ENCODE assay signal across 10 cellular contexts in genomic region chr2:172200495-172201085, GRCh38.
DNase-seq lines count a peak whose midpoint lies in the region; ATAC-seq, FAIRE-seq and TF ChIP-seq lines count a peak whose summit lies in the region.
"Had no signal": no experiment of that assay in that cellular context is flagged by ENCODE, and none has a peak within 500 bp of the region (broad histone marks: within the 10 kb centered on the region; RNA-seq: fewer than 3 reads in every experiment).

No MANE protein-coding gene starts in this region.

- no peak overlapping the region for H3K4me3 ChIP-seq in KMS-11 (IDR thresholded peaks at IDR 0.05; ENCODE audit: insufficient read depth, low read depth, low read length)
- H3K4me3 ChIP-seq in K562 = no peak overlapping the region
- H3K4me3 ChIP-seq in mesendoderm (ENCODE audit: low read length) = no peak overlapping the region
- no peak overlapping the region for H3K4me3 ChIP-seq in H7 (ENCODE audit: insufficient read depth, low read depth, low read length)

- H3K4me1 ChIP-seq in KMS-11 (ENCODE audit: low read depth, poor library complexity, severe bottlenecking) = no peaks in the 10 kb centered on the region
- no peaks in the 10 kb centered on the region for H3K4me1 ChIP-seq in K562 (replicated peaks in 1 of 2; ENCODE audit: control insufficient read depth in 2 of 2, insufficient read depth in 2 of 2, low read length in 2 of 2)
- no peaks in the 10 kb centered on the region for H3K4me1 ChIP-seq in mesendoderm (ENCODE audit: control insufficient read depth, low read depth, low read length)

- TF ChIP-seq RAD21 in K562 (CRISPR knock-in tag; conservative IDR thresholded peaks at IDR 0.05 in 1 of 2, IDR thresholded peaks at IDR 0.05 in 1 of 2) = peak; percentile 34 to 66; a peak in 3 of 4 replicates

- H2AFZ ChIP-seq in KMS-11 (ENCODE audit: low read depth) (no peak overlapping the region), K562 (ENCODE audit: low read depth, low read length) (no peak overlapping the region)

- no peaks in the 10 kb centered on the region for H3K9me1 ChIP-seq in K562 (ENCODE audit: control insufficient read depth, insufficient read depth, low read length)

- H3K18ac ChIP-seq in mesendoderm (ENCODE audit: low read length) = no peak overlapping the region

- intact Hi-C loops in K562 (cut with micrococcal nuclease) = no loop called here

- H2BK5ac ChIP-seq in mesendoderm (ENCODE audit: low read length) = no peak overlapping the region

- no peak for FAIRE-seq in K562 (lab: Jason Lieb, UNC)
- FAIRE-seq in HTR-8/SVneo (lab: Jason Lieb, UNC) = no peak

- CTCF ChIA-PET in K562 (lab: Yijun Ruan, JAX; ENCODE audit: low intra/inter-chr PET ratio) = no interaction called here

- H3K79me2 ChIP-seq in KMS-11 (ENCODE audit: insufficient read depth, low read depth) (no peaks in the 10 kb centered on the region), K562 (ENCODE audit: control insufficient read depth, insufficient read depth, low read length) (no peaks in the 10 kb centered on the region), mesendoderm (ENCODE audit: control insufficient read depth, insufficient read depth, low read length) (no peaks in the 10 kb centered on the region)

- H3K4ac ChIP-seq in mesendoderm (ENCODE audit: low read depth, low read length) = no peak overlapping the region

- WGBS in K562 (ENCODE audit: insufficient coverage, low coverage, missing lambda C conversion rate) = 3% methylated on average over 2 of the region's 2 CpGs
- WGBS in mesendoderm (ENCODE audit: extremely low coverage, insufficient coverage, low lambda C conversion rate) = no CpG with 5 or more reads among the region's 2 CpGs

- H2BK15ac ChIP-seq in mesendoderm (replicated peaks; ENCODE audit: low read depth) = no peak overlapping the region

- H2AK5ac ChIP-seq in mesendoderm (ENCODE audit: low read length) = no peak overlapping the region

- H3K9ac ChIP-seq in KMS-11 (no peak overlapping the region), K562 (ENCODE audit: insufficient read depth in 1 of 2, low read depth in 2 of 2, low read length in 2 of 2) (no peak overlapping the region), mesendoderm (ENCODE audit: low read length) (no peak overlapping the region)

- DNase-seq in DMS53 treated with DMSO at 0.1 percent for 48 hours (lab: John Stamatoyannopoulos, UW; ENCODE audit: unreplicated experiment) = peak; percentile 32
- peak in 3 of 4 experiments; percentile 29 to 35 (median 32) for DNase-seq in K562 (ENCODE audit: extremely low read depth in 1 of 4, low spot score in 3 of 4)
- peak; percentile 66 for DNase-seq in mesendoderm
- no peak for DNase-seq in HTR-8/SVneo (ENCODE audit: insufficient read length, low spot score)
- no peak for DNase-seq in H7
- DNase-seq: NCI-H345 had no signal

- no peaks in the 10 kb centered on the region for H4K20me1 ChIP-seq in KMS-11 (ENCODE audit: insufficient read depth)
- no peaks in the 10 kb centered on the region for H4K20me1 ChIP-seq in K562 (replicated peaks; ENCODE audit: control insufficient read depth, insufficient read depth, low read length)

- no peak overlapping the region for H4K5ac ChIP-seq in mesendoderm (ENCODE audit: low read length)

- no peak overlapping the region for H3K56ac ChIP-seq in mesendoderm (ENCODE audit: low read length)

- TF ChIP-seq CTCF in KMS-11 (conservative IDR thresholded peaks at IDR 0.05; ENCODE audit: low read depth, low read length) (peak; percentile 48), K562 (IDR thresholded peaks at IDR 0.05 in 2 of 3, conservative IDR thresholded peaks at IDR 0.05 in 1 of 3; ENCODE audit: insufficient read depth in 2 of 3, low read depth in 1 of 3, low read length in 3 of 3) (peak in 2 of 3 experiments; percentile 50 to 59; a peak in 4 of 6 replicates)

- no peaks in the 10 kb centered on the region for H3K36me3 ChIP-seq in KMS-11 (ENCODE audit: insufficient read depth)
- no peaks in the 10 kb centered on the region for H3K36me3 ChIP-seq in K562 (ENCODE audit: control insufficient read depth, insufficient read depth, low read length)
- no peaks in the 10 kb centered on the region for H3K36me3 ChIP-seq in mesendoderm (ENCODE audit: control insufficient read depth, insufficient read depth, low read length)
- no peaks in the 10 kb centered on the region for H3K36me3 ChIP-seq in H7 (replicated peaks; ENCODE audit: control insufficient read depth, insufficient read depth, low read length)

- H2BK120ac ChIP-seq in mesendoderm (ENCODE audit: low read depth, low read length) = no peak overlapping the region

- H3K4me2 ChIP-seq in KMS-11 (no peak overlapping the region), K562 (ENCODE audit: insufficient read depth, low read length) (no peak overlapping the region), mesendoderm (ENCODE audit: low read length) (no peak overlapping the region)

- POLR2A ChIA-PET in K562 (lab: Yijun Ruan, JAX) = no interaction called here

- H3K27me3 ChIP-seq in KMS-11 (ENCODE audit: insufficient read depth, low read depth) (no peaks in the 10 kb centered on the region), K562 (ENCODE audit: control insufficient read depth in 2 of 2, insufficient read depth in 2 of 2, low read length in 2 of 2) (peaks cover 0 to 12% of the 10 kb centered on the region in 2 experiments; a peak in 1 of 5 replicates), mesendoderm (ENCODE audit: insufficient read depth, low read length, poor library complexity) (no peaks in the 10 kb centered on the region), H7 (ENCODE audit: control insufficient read depth, insufficient read depth, low read length) (no peaks in the 10 kb centered on the region)

- ATAC-seq in K562 (no peak), GM19455 (IDR thresholded peaks at IDR 0.05; ENCODE audit: unreplicated experiment) (no peak), HG03039 (IDR thresholded peaks at IDR 0.05; ENCODE audit: unreplicated experiment) (no peak)
- ATAC-seq: naive thymus-derived CD8-positive, alpha-beta T cell had no signal

- H3K79me1 ChIP-seq in mesendoderm (ENCODE audit: low read length) = no peaks in the 10 kb centered on the region

- no TSS peak for BruUV-seq in K562 (replicated peaks; lab: Mats Ljungman, UMichigan)

- TF ChIP-seq POLR2A in K562 (conservative IDR thresholded peaks at IDR 0.05) = no peak

- peaks cover 4% of the 10 kb centered on the region; the same call in 1 of the 2 replicates for H3K9me3 ChIP-seq in K562 (replicated peaks; ENCODE audit: control insufficient read depth, insufficient read depth, low read depth, low read length)

- H3K23ac ChIP-seq in mesendoderm (ENCODE audit: low read length) = no peak overlapping the region

- in situ Hi-C loops in K562 (cut with MboI) = no loop called here

- no peak for TF ChIP-seq EP300 in K562 (IDR thresholded peaks at IDR 0.05; ENCODE audit: low read length)

- no peak overlapping the region for H3K27ac ChIP-seq in KMS-11
- H3K27ac ChIP-seq in K562 (ENCODE audit: extremely low read depth, low read depth, low read length) = no peak overlapping the region
- no peak overlapping the region for H3K27ac ChIP-seq in mesendoderm (ENCODE audit: low read depth, low read length)

- no peak overlapping the region for H4K8ac ChIP-seq in mesendoderm (ENCODE audit: low read depth, low read length)

TF ChIP-seq in K562, 482 proteins besides CTCF, POLR2A, EP300 and RAD21:
- TF ChIP-seq EGR1 (conservative IDR thresholded peaks at IDR 0.05) (no peak), BRF1 (IDR thresholded peaks at IDR 0.05; ENCODE audit: borderline replicate concordance, extremely low read depth, insufficient read length) (no peak), FOXP1 (CRISPR knock-in tag; IDR thresholded peaks at IDR 0.05) (no peak), ZNF224 (CRISPR knock-in tag; IDR thresholded peaks at IDR 0.05) (no peak), CBX5 (IDR thresholded peaks at IDR 0.05; ENCODE audit: borderline replicate concordance, low read depth) (0 out of 2 replicates have a peak, but pooled peaks have one; percentile 66), CBX3 (IDR thresholded peaks at IDR 0.05; ENCODE audit: borderline replicate concordance in 1 of 2, low read length in 2 of 2) (peak in 1 of 2 experiments; percentile 83; a peak in 2 of 3 replicates), ZNF280A (IDR thresholded peaks at IDR 0.05; ENCODE audit: low read depth, partially characterized antibody) (peak; percentile 36), TRIM28 (IDR thresholded peaks at IDR 0.05) (peak; percentile 50; the same call in 1 of the 2 replicates), ZNF764 (CRISPR knock-in tag; IDR thresholded peaks at IDR 0.05; ENCODE audit: low read depth) (peak; percentile 99)

Comparison
In these comparisons a context has a peak if more than half of its experiments do, and no peak if none do; other contexts are left out.
1. DNase-seq: peak in DMS53 treated with DMSO at 0.1 percent for 48 hours (single experiment), K562 (3 of 4) and mesendoderm (single experiment); none in HTR-8/SVneo (single experiment) and H7 (single experiment).